ENCODE assay signal across 34 cellular contexts in genomic region chr17:36001109-36001735, GRCh38. TPM values are rescaled to one million over a fixed set of nuclear protein-coding genes. Genes with fewer than 3 reads are reported as not detected.
DNase-seq lines count a peak whose midpoint lies in the region; ATAC-seq, FAIRE-seq and TF ChIP-seq lines count a peak whose summit lies in the region.
"Had no signal": no experiment of that assay in that cellular context is flagged by ENCODE, and none has a peak within 500 bp of the region (broad histone marks: within the 10 kb centered on the region; RNA-seq: fewer than 3 reads in every experiment).

Gene CCL15 (minus strand): TSS chr17:36001553. CDS start chr17:36001492, 61 bp downstream.

- no peak for FAIRE-seq in HepG2 (lab: Jason Lieb, UNC)
- FAIRE-seq: GM12891 had no signal

- H2BK12ac ChIP-seq in neuronal stem cell (ENCODE audit: low read length) = no peak within 1 kb of the TSS

- TSS peak; percentile 86 for BruUV-seq in HepG2 (replicated peaks; lab: Mats Ljungman, UMichigan)

- no peak within 1 kb of the TSS for H3K14ac ChIP-seq in neuronal stem cell (ENCODE audit: low read length)

- H2BK5ac ChIP-seq in neuronal stem cell (ENCODE audit: low read length) = no peak within 1 kb of the TSS

- H2BK15ac ChIP-seq in neuronal stem cell (ENCODE audit: low read length) = no peak within 1 kb of the TSS

- peak within 1 kb of the TSS; percentile 44 for H3K18ac ChIP-seq in neuronal stem cell (ENCODE audit: low read length)

- H3K4me1 ChIP-seq in HepG2 (ENCODE audit: insufficient read depth, low read length) = peaks cover 61% of the 10 kb centered on the region
- peaks cover 5 to 15% of the 10 kb centered on the region in 2 donors for H3K4me1 ChIP-seq in neuronal stem cell (ENCODE audit: control insufficient read depth in 2 of 2, insufficient read depth in 1 of 2, low read depth in 1 of 2, low read length in 2 of 2)
- H3K4me1 ChIP-seq: breast epithelium, heart left ventricle, right atrium auricular region, SJSA1 had no signal

- H3K27ac ChIP-seq in HepG2 (ENCODE audit: extremely low read length, insufficient read depth, low read length) = peak within 1 kb of the TSS; percentile 88
- no peak within 1 kb of the TSS for H3K27ac ChIP-seq in neuronal stem cell (replicated peaks; ENCODE audit: low read length)
- H3K27ac ChIP-seq: 22Rv1, breast epithelium, C4-2B, heart left ventricle, ovary, right atrium auricular region, SJSA1 had no signal

- DNase-seq in DMS53 (lab: John Stamatoyannopoulos, UW) (peak; percentile 32), DMS53 treated with DMSO at 0.1 percent for 48 hours (lab: John Stamatoyannopoulos, UW; ENCODE audit: unreplicated experiment) (no peak), HepG2 (ENCODE audit: low spot score) (peak; percentile 80), neuronal stem cell (ENCODE audit: low spot score) (no peak), medulla oblongata (ENCODE audit: extremely low spot score) (no peak)
- DNase-seq: activated CD4-positive, alpha-beta memory T cell treated with anti-CD3 and anti-CD28 coated beads for 36 hours; activated CD8-positive, alpha-beta memory T cell treated with anti-CD3 and anti-CD28 coated beads, Interleukin-2, amount 50 U/mL, for 48 hours; activated naive CD4-positive, alpha-beta T cell treated with anti-CD3 and anti-CD28 coated beads, Interleukin-2, amount 50 U/mL, for 16 hours; amygdala; effector memory CD4-positive, alpha-beta T cell; EL; heart left ventricle; kidney glomerular epithelial cell; NCI-H1092 treated with DMSO at 0.1 percent for 48 hours; NCI-H2029; NCI-H226; ovary; stimulated activated CD4-positive, alpha-beta T cell treated with anti-CD3 and anti-CD28 coated beads, Interleukin-2, amount 100 ng/mL, for 48 hours had no signal

- H2BK120ac ChIP-seq in neuronal stem cell (ENCODE audit: low read depth, low read length) = no peak within 1 kb of the TSS

- TF ChIP-seq CTCF in HepG2 (CRISPR knock-in tag; IDR thresholded peaks at IDR 0.05) = no peak; the same call in 1 of the 2 replicates

- H3K4me2 ChIP-seq in HepG2 (ENCODE audit: low read depth, low read length) (peak within 1 kb of the TSS; percentile 91), neuronal stem cell (ENCODE audit: insufficient read depth, low read length, poor library complexity, severe bottlenecking) (no peak within 1 kb of the TSS)

- no peak within 1 kb of the TSS for H4K8ac ChIP-seq in neuronal stem cell (ENCODE audit: low read depth, low read length)

- 0% methylated on average over 3 of the region's 5 CpGs for WGBS in HepG2 (ENCODE audit: low lambda C conversion rate)
- WGBS in neuronal stem cell (ENCODE audit: extremely low coverage in 2 of 2, insufficient read length in 2 of 2, insufficient replicate concordance in 1 of 2), 2 donors = no CpG with 5 or more reads among the region's 5 CpGs

- POLR2A ChIA-PET in HepG2 (lab: Yijun Ruan, JAX) = interaction anchor here (0.9 to 5.9 kb wide), 11 partner anchors 8 to 31 kb away, joined by 3 to 131 read pairs (median 7); partner anchors contain the start of gene CCL16

- peak within 1 kb of the TSS; percentile 82 for H3K9ac ChIP-seq in HepG2 (ENCODE audit: insufficient read depth, low read depth, low read length)
- H3K9ac ChIP-seq in neuronal stem cell (ENCODE audit: low read depth, low read length, poor library complexity) = no peak within 1 kb of the TSS

- H3K9me3 ChIP-seq in HepG2 (ENCODE audit: low read length) (no peaks in the 10 kb centered on the region), neuronal stem cell (replicated peaks in 1 of 2; ENCODE audit: control insufficient read depth in 2 of 2, insufficient read depth in 1 of 2, low read depth in 1 of 2, low read length in 2 of 2) (peaks cover 0 to 2% of the 10 kb centered on the region in 2 donors)
- H3K9me3 ChIP-seq: breast epithelium, heart left ventricle, ovary, right atrium auricular region, SJSA1 had no signal

- H2AK5ac ChIP-seq in neuronal stem cell (ENCODE audit: low read depth, low read length) = no peak within 1 kb of the TSS

- TF ChIP-seq RAD21 in HepG2 (CRISPR knock-in tag; IDR thresholded peaks at IDR 0.05) = no peak

- ATAC-seq in HepG2 (peak; percentile 92), GM21528 (IDR thresholded peaks at IDR 0.05; ENCODE audit: low FRiP score, unreplicated experiment) (no peak), GM21786 (IDR thresholded peaks at IDR 0.05; ENCODE audit: unreplicated experiment) (no peak), HG02642 (IDR thresholded peaks at IDR 0.05; ENCODE audit: poor library complexity, unreplicated experiment) (no peak)
- ATAC-seq: activated CD4-positive, CD25-positive, alpha-beta regulatory T cell treated with anti-CD3 and anti-CD28 coated beads, Interleukin-2, amount 50 U/mL, for 24 hours; activated T-helper 17 cell treated with anti-CD3 and anti-CD28 coated beads, Interleukin-2, amount 50 U/mL, for 72 hours; heart left ventricle had no signal

- H4K91ac ChIP-seq in neuronal stem cell (ENCODE audit: low read depth, low read length, poor library complexity) = no peak within 1 kb of the TSS

- TF ChIP-seq EP300 in HepG2 (IDR thresholded peaks at IDR 0.05; ENCODE audit: low read depth in 2 of 2, low read length in 2 of 2) (no peak), HepG2 (CRISPR knock-in tag; IDR thresholded peaks at IDR 0.05; ENCODE audit: borderline replicate concordance) (no peak)

- no peak within 1 kb of the TSS for H2AFZ ChIP-seq in HepG2 (ENCODE audit: low read length)
- H2AFZ ChIP-seq in neuronal stem cell (ENCODE audit: low read length) = peak within 1 kb of the TSS; percentile 36

- CTCF ChIA-PET in HepG2 (lab: Yijun Ruan, JAX; ENCODE audit: low intra/inter-chr PET ratio, low total read pairs) = interaction anchor here (0.9 kb wide), 1 partner anchor 19 kb away, joined by 4 read pairs; no protein-coding TSS in a partner anchor

- in situ Hi-C loops in HepG2 (cut with HindIII; ENCODE audit: extremely low pct_ligation_motif_present, low pct_unique_long_range_greater_than_20kb) = loop anchor here (10.0 kb wide), 1 partner anchor 64 kb away; the partner anchor contains the start of gene CCL18

- H3K79me1 ChIP-seq in neuronal stem cell (ENCODE audit: low read depth, low read length) = no peaks in the 10 kb centered on the region

- no peaks in the 10 kb centered on the region for H4K20me1 ChIP-seq in HepG2 (ENCODE audit: insufficient read depth, low read length)

- H3K27me3 ChIP-seq in HepG2 (ENCODE audit: control insufficient read depth in 1 of 2, insufficient read depth in 2 of 2, low read length in 2 of 2) = no peaks in the 10 kb centered on the region; a peak in 1 of 5 replicates
- H3K27me3 ChIP-seq in neuronal stem cell (ENCODE audit: control insufficient read depth in 3 of 3, insufficient read depth in 3 of 3, low read depth in 1 of 3, low read length in 3 of 3) = no peaks in the 10 kb centered on the region
- H3K27me3 ChIP-seq: breast epithelium, ovary, right atrium auricular region, SJSA1 had no signal

- H3K4ac ChIP-seq in neuronal stem cell (ENCODE audit: low read length) = no peak within 1 kb of the TSS

- peaks cover 12% of the 10 kb centered on the region for H3K79me2 ChIP-seq in HepG2 (ENCODE audit: insufficient read depth, low read length)

- peak within 1 kb of the TSS; percentile 73 to 78 (median 76) for H3K4me3 ChIP-seq in HepG2 (replicated peaks in 1 of 3; ENCODE audit: insufficient read depth in 1 of 3, low read depth in 2 of 3, low read length in 3 of 3)
- H3K4me3 ChIP-seq in neuronal stem cell (ENCODE audit: low read length in 2 of 2) = no peak within 1 kb of the TSS
- H3K4me3 ChIP-seq: breast epithelium, heart left ventricle, ovary, right atrium auricular region, SJSA1 had no signal

- intact Hi-C loops in HepG2 (cut with micrococcal nuclease; ENCODE audit: unreplicated experiment) = loop anchor here (1.0 to 5.0 kb wide), 2 partner anchors 28 to 169 kb away; no protein-coding TSS in a partner anchor

- TF ChIP-seq POLR2A in HepG2 (IDR thresholded peaks at IDR 0.05; ENCODE audit: insufficient read depth in 1 of 2, low read depth in 2 of 2, low read length in 2 of 2) = peak; percentile 66 to 75; a peak in 3 of 4 replicates

- H3K23ac ChIP-seq in neuronal stem cell (ENCODE audit: low read depth, low read length, poor library complexity) = peak within 1 kb of the TSS; percentile 68

- H3K36me3 ChIP-seq in HepG2 (replicated peaks in 1 of 2; ENCODE audit: control insufficient read depth in 1 of 2, insufficient read depth in 2 of 2, low read length in 2 of 2) = peaks cover 5 to 10% of the 10 kb centered on the region in 2 experiments; a peak in 4 of 5 replicates
- no peaks in the 10 kb centered on the region for H3K36me3 ChIP-seq in neuronal stem cell (replicated peaks in 1 of 2; ENCODE audit: control insufficient read depth in 2 of 2, insufficient read depth in 2 of 2, low read length in 2 of 2)
- H3K36me3 ChIP-seq: breast epithelium, heart left ventricle, ovary, right atrium auricular region, SJSA1 had no signal

RNA-seq across cellular contexts. Expression of gene CCL15, which starts in this region (rescaled TPM):
- 23.2 and 29.2 TPM in 2 replicates for total RNA-seq in HepG2 (2016; rRNA removed; fragmentation: Illumina TruSeq; extraction: Trizol)
- total RNA-seq in HepG2 (2016; cell fraction: cytosol; rRNA removed; fragmentation: Illumina TruSeq; extraction: Trizol; ENCODE audit: low read depth) = 7.6 and 9.4 TPM in 2 replicates
- 24.0 and 25.7 TPM in 2 replicates for total RNA-seq in HepG2 (2016; cell fraction: insoluble cytoplasmic fraction; rRNA removed; fragmentation: Illumina TruSeq; extraction: Trizol)
- 17.3 and 18.4 TPM in 2 replicates for total RNA-seq in HepG2 (2016; cell fraction: membrane; rRNA removed; fragmentation: Illumina TruSeq; extraction: Trizol)
- 24.4 and 27.1 TPM in 2 replicates for total RNA-seq in HepG2 (2016; cell fraction: nucleus; rRNA removed; fragmentation: Illumina TruSeq; extraction: Trizol)
- 37.4 and 45.9 TPM in 2 replicates for polyA plus RNA-seq in HepG2 (2011; rRNA removed)
- 32.9 and 35.1 TPM in 2 replicates for polyA plus RNA-seq in HepG2 (2011; cell fraction: cytosol; rRNA removed)
- polyA plus RNA-seq in HepG2 (2011; cell fraction: nucleus; rRNA removed) = 37.4 and 37.8 TPM in 2 replicates
- 29.0 and 46.2 TPM in 2 replicates for polyA plus RNA-seq in HepG2 (2012)
- 7.2 and 10.7 TPM in 2 replicates for polyA plus RNA-seq in HepG2 (2016; cell fraction: cytosol; fragmentation: Illumina TruSeq; extraction: Trizol; ENCODE audit: low read depth)
- 25.9 and 27.3 TPM in 2 replicates for polyA plus RNA-seq in HepG2 (2016; cell fraction: insoluble cytoplasmic fraction; fragmentation: Illumina TruSeq; extraction: Trizol; ENCODE audit: low read depth)
- polyA plus RNA-seq in HepG2 (2016; cell fraction: membrane; fragmentation: Illumina TruSeq; extraction: Trizol; ENCODE audit: low read depth) = 16.6 and 18.1 TPM in 2 replicates
- polyA plus RNA-seq in HepG2 (2016; cell fraction: nucleus; fragmentation: Illumina TruSeq; extraction: Trizol; ENCODE audit: insufficient read depth, low read depth) = 30.3 and 34.8 TPM in 2 replicates
- 24.4 TPM in 1 of 2 replicates, not detected in the other for polyA minus RNA-seq in HepG2 (2011; rRNA and poly(A)+ RNA removed; ENCODE audit: low replicate concordance)
- polyA minus RNA-seq in HepG2 (2011; cell fraction: cytosol; rRNA and poly(A)+ RNA removed) = 8.7 and 9.6 TPM in 2 replicates
- polyA minus RNA-seq in HepG2 (2011; cell fraction: nucleus; rRNA and poly(A)+ RNA removed) = 36.2 and 45.1 TPM in 2 replicates
- not detected for polyA plus RNA-seq in neuronal stem cell (2013, experiment 1 of 2)
- not detected for polyA plus RNA-seq in neuronal stem cell (2013, experiment 2 of 2)
- total RNA-seq: activated CD4-positive, alpha-beta memory T cell treated with anti-CD3 and anti-CD28 coated beads for 36 hours; activated T-helper 17 cell treated with anti-CD3 and anti-CD28 coated beads, Interleukin-2, amount 50 U/mL, for 72 hours; breast epithelium; fibroblast of villous mesenchyme; H4; heart left ventricle; lung microvascular endothelial cell; right atrium auricular region; RPMI7951; SJSA1 had no signal
- polyA plus RNA-seq: heart left ventricle, IgD-negative memory B cell, ovary had no signal

Comparison
In these comparisons a context has a peak if more than half of its experiments do, and no peak if none do; other contexts are left out.
1. DNase-seq: peak in DMS53 (single experiment) and HepG2 (single experiment); none in DMS53 treated with DMSO at 0.1 percent for 48 hours (single experiment), neuronal stem cell (single experiment) and medulla oblongata (single experiment).
2. H3K4me3 ChIP-seq: peak in HepG2 (3 of 3); none in neuronal stem cell (0 of 2).